In genomic region chr1:225426395-225427248, GRCh38 we compare ENCODE assay signal across 1 cellular context.
TF ChIP-seq lines count a peak whose summit lies in the region.

No MANE protein-coding gene starts in this region.

TF ChIP-seq in K562, 482 proteins besides CTCF, POLR2A, EP300 and RAD21 (continued from another document):
- TF ChIP-seq MGA (IDR thresholded peaks at IDR 0.05) (peak; percentile 93), E2F6 (IDR thresholded peaks at IDR 0.05; ENCODE audit: borderline replicate concordance in 1 of 2, extremely low read depth in 1 of 2, insufficient read depth in 1 of 2, insufficient read length in 1 of 2, low read depth in 1 of 2, low read length in 1 of 2, poor library complexity in 1 of 2, severe bottlenecking in 1 of 2) (peak; percentile 68 to 79), HDAC2 (IDR thresholded peaks at IDR 0.05) (0 out of 2 replicates have a peak, but pooled peaks have one; percentile 58), BCOR (IDR thresholded peaks at IDR 0.05) (no peak), CHD1 (IDR thresholded peaks at IDR 0.05; ENCODE audit: low read length) (peak; percentile 25), EHMT2 (IDR thresholded peaks at IDR 0.05) (0 out of 2 replicates have a peak, but pooled peaks have one; percentile 7), ELF1 (tag; IDR thresholded peaks at IDR 0.05) (no peak), CXXC5 (CRISPR knock-in tag; IDR thresholded peaks at IDR 0.05) (peak; percentile 27), LARP7 (IDR thresholded peaks at IDR 0.05) (peak; percentile 70; the same call in 1 of the 2 replicates), HDAC1 (IDR thresholded peaks at IDR 0.05) (peak in 1 of 2 experiments; percentile 37; a peak in 1 of 4 replicates)
